Comparison of ENCODE assay signal across 1 cellular context in the genomic region with DNA sequence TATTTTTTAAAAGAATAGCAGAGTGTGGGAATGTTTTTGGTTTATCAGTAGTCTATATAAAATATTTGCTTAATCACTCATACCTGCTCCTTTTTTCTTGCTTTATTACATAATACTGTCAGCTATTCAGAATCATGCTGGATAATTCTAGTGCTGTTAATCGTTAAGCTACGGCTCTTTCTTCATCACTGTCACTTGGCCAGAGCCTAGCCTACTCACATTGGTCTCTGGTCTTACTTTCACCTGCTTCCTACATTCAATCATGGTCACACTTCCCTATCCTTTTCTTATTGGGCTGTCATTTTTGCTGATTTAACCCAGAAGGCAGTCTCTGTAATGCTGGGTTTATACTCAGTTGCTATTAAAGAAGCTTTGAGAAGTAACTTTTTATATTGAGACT.
TF ChIP-seq lines count a peak whose summit lies in the region.

No MANE protein-coding gene starts in this region.

TF ChIP-seq in K562, 482 proteins besides CTCF, POLR2A, EP300 and RAD21:
- TF ChIP-seq ZNF512 (tag; IDR thresholded peaks at IDR 0.05): peak; percentile 3; the same call in 1 of the 2 replicates
- no peak for TF ChIP-seq ZNF165 (CRISPR knock-in tag; IDR thresholded peaks at IDR 0.05; ENCODE audit: borderline replicate concordance)
